ENCODE assay signal across 12 cellular contexts in the genomic region with DNA sequence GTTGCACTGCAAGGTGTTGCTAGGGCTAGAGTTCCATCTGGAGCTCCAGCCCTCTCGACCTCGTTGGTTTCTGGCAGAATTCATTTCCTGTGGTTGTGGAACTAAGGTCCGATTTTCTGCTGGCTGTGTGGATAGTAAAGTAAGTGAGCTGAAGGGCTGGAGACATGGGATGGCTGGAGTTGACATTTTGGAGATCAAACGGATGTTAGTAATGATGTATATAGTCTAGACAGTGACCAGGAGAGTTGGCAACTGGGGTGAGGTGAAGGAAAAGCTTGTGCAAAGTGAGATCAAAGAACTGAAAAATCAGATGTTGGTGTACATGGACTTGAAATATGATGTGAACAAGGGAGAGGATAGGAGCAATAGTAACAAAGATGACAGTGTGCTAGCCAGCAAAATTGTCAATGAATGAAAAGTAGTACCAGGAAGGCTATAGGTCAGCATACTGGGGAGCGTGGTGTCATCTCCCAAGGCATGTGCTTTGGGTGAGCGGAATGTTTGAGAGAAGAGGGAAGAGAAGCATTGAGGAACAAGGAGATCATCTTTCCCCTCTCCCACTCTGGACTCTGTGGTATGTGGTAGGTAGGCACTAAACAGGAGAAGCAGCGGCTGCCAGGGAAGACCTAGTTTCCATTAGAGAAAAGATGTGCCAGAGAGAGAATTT. TPM values are rescaled to one million over a fixed set of nuclear protein-coding genes. Genes with fewer than 3 reads are reported as not detected.
DNase-seq lines count a peak whose midpoint lies in the region; ATAC-seq, FAIRE-seq and TF ChIP-seq lines count a peak whose summit lies in the region.
"Had no signal": no experiment of that assay in that cellular context is flagged by ENCODE, and none has a peak within 500 bp of the region (broad histone marks: within the 10 kb centered on the region; RNA-seq: fewer than 3 reads in every experiment).

No MANE protein-coding gene starts in this region.

- H3K4me1 ChIP-seq in H1 (replicated peaks in 1 of 4; ENCODE audit: control insufficient read depth in 3 of 4, insufficient read depth in 4 of 4, low read length in 3 of 4) = peaks cover 0 to 4% (median 0%) of the 10 kb centered on the region in 4 experiments; a peak in 2 of 7 replicates
- H3K4me1 ChIP-seq in MM.1S (ENCODE audit: low read length) = no peaks in the 10 kb centered on the region

- no peaks in the 10 kb centered on the region for H3K9me2 ChIP-seq in MM.1S (replicated peaks; ENCODE audit: insufficient read depth, low read length)

- H2BK12ac ChIP-seq in H1 (ENCODE audit: low read depth, low read length) = no peak overlapping the region

- H2BK20ac ChIP-seq in H1 (ENCODE audit: low read length) = no peak overlapping the region; the same call in 1 of the 2 replicates

- CTCF ChIA-PET in H1 (lab: Charles Lee; ENCODE audit: partially characterized antibody) = interaction anchor here (1.0 to 4.0 kb wide), 5 partner anchors 8 to 277 kb away, joined by 3 to 17 read pairs (median 5); partner anchors contain the start of gene CRYBG1

- H4K5ac ChIP-seq in H1 (ENCODE audit: insufficient read length, low read depth, low read length) = no peak overlapping the region

- H3K27me3 ChIP-seq in H1 (replicated peaks in 1 of 4; ENCODE audit: control insufficient read depth in 3 of 4, extremely low read depth in 1 of 4, insufficient read depth in 3 of 4, low read length in 3 of 4) (no peaks in the 10 kb centered on the region), MM.1S (replicated peaks; ENCODE audit: insufficient read depth, low read length) (no peaks in the 10 kb centered on the region)

- DNase-seq in H1 (ENCODE audit: low read depth in 1 of 2, low spot score in 2 of 2) (no peak), NCI-H446 treated with DMSO at 0.1 percent for 48 hours (lab: John Stamatoyannopoulos, UW) (no peak), NCI-H446 (lab: John Stamatoyannopoulos, UW) (no peak), SKM-1 treated with dmso at 0.1 percent for 144 hours (lab: John Stamatoyannopoulos, UW; ENCODE audit: unreplicated experiment) (no peak), MM.1S (no peak)
- DNase-seq: activated CD8-positive, alpha-beta memory T cell treated with anti-CD3 and anti-CD28 coated beads for 24 hours; natural killer cell; NCI-H526 treated with DMSO at 0.1 percent for 48 hours had no signal

- no peak for FAIRE-seq in H1 (lab: Jason Lieb, UNC)
- FAIRE-seq: bronchial epithelial cell had no signal

- H4K8ac ChIP-seq in H1 (ENCODE audit: extremely low read depth, insufficient read depth, low read length) = peak overlapping the region; percentile 29; the same call in 1 of the 2 replicates

- no peak overlapping the region for H3K23ac ChIP-seq in H1 (ENCODE audit: insufficient read length)

- H3F3A ChIP-seq in MM.1S (ENCODE audit: insufficient read depth, low read length) = no peaks in the 10 kb centered on the region

- peak; percentile 22 for ATAC-seq in GM18498 (IDR thresholded peaks at IDR 0.05; ENCODE audit: unreplicated experiment)
- ATAC-seq in GM21360 (IDR thresholded peaks at IDR 0.05; ENCODE audit: unreplicated experiment) = peak; percentile 23
- peak; percentile 27 for ATAC-seq in HG03103 (IDR thresholded peaks at IDR 0.05; ENCODE audit: low read depth, unreplicated experiment)
- ATAC-seq: natural killer cell had no signal

- no peak for TF ChIP-seq EP300 in H1 (IDR thresholded peaks at IDR 0.05; ENCODE audit: borderline replicate concordance in 1 of 2, low read depth in 2 of 2, low read length in 2 of 2)

- 0 out of 2 replicates have a peak overlapping the region, but pooled peaks have one; percentile 19 for H2BK5ac ChIP-seq in H1 (ENCODE audit: low read depth, low read length)

- H2AFZ ChIP-seq in H1 (ENCODE audit: low read length) (no peak overlapping the region), MM.1S (ENCODE audit: low read length) (no peak overlapping the region)

- no peak for TF ChIP-seq POLR2A in H1 (IDR thresholded peaks at IDR 0.05; ENCODE audit: control extremely low read depth in 1 of 2, low read depth in 2 of 2, low read length in 2 of 2)

- POLR2A ChIA-PET in H1 (lab: Charles Lee; ENCODE audit: partially characterized antibody) = interaction anchor here (1.1 to 2.7 kb wide), 2 partner anchors 12 to 23 kb away, joined by 3 to 7 read pairs; no protein-coding TSS in a partner anchor

- H3K14ac ChIP-seq in H1 (ENCODE audit: insufficient read length) = no peak overlapping the region

- H2AK5ac ChIP-seq in H1 (ENCODE audit: low read depth, low read length) = no peak overlapping the region

- H2BK15ac ChIP-seq in H1 (ENCODE audit: low read length) = peak overlapping the region; percentile 38; the same call in 1 of the 2 replicates

- H3K9me3 ChIP-seq in H1 (ENCODE audit: insufficient read depth in 2 of 2, low read depth in 1 of 2, low read length in 1 of 2) = no peaks in the 10 kb centered on the region
- no peaks in the 10 kb centered on the region for H3K9me3 ChIP-seq in MM.1S (replicated peaks; ENCODE audit: insufficient read depth, low read length)

- peaks cover 1 to 2% of the 10 kb centered on the region in 2 experiments for H4K20me1 ChIP-seq in H1 (replicated peaks in 1 of 2; ENCODE audit: control insufficient read depth in 1 of 2, insufficient read depth in 2 of 2, low read length in 2 of 2)
- H4K20me1 ChIP-seq in MM.1S (ENCODE audit: insufficient read depth, low read length) = no peaks in the 10 kb centered on the region

- H3K36me3 ChIP-seq in H1 (ENCODE audit: control insufficient read depth in 2 of 4, insufficient read depth in 4 of 4, low read length in 3 of 4) (peaks cover 0 to 17% (median 1%) of the 10 kb centered on the region in 4 experiments; a peak in 4 of 8 replicates), MM.1S (replicated peaks; ENCODE audit: insufficient read depth, low read length) (no peaks in the 10 kb centered on the region; the same call in 1 of the 2 replicates)

- H2BK120ac ChIP-seq in H1 (replicated peaks; ENCODE audit: low read depth, low read length) = no peak overlapping the region

- H3K4me2 ChIP-seq in H1 (ENCODE audit: insufficient read depth in 1 of 2, low read depth in 2 of 2, low read length in 2 of 2) (no peak overlapping the region), MM.1S (ENCODE audit: low read depth, low read length) (no peak overlapping the region)

- H3K79me2 ChIP-seq in H1 (ENCODE audit: control insufficient read depth in 1 of 2, insufficient read depth in 2 of 2, low read length in 2 of 2) (peaks cover 4 to 78% of the 10 kb centered on the region in 2 experiments), MM.1S (ENCODE audit: low read length) (peaks cover 52% of the 10 kb centered on the region)

- H3K4me3 ChIP-seq in H1 (ENCODE audit: extremely low read depth in 1 of 4, insufficient read depth in 2 of 4, low read depth in 3 of 4, low read length in 4 of 4) = no peak overlapping the region
- H3K4me3 ChIP-seq in MM.1S (ENCODE audit: low read length) = no peak overlapping the region

- 87% methylated on average over 7 of the region's 7 CpGs; no CpG with 5 or more reads in 1 of the 2 experiments for WGBS in H1 (ENCODE audit: extremely low coverage in 1 of 2, insufficient coverage in 1 of 2, insufficient read length in 1 of 2, insufficient replicate concordance in 2 of 2, low coverage in 1 of 2, low lambda C conversion rate in 2 of 2, missing lambda C conversion rate in 1 of 2), 2 experiments

- peak overlapping the region; percentile 70 for H3K4ac ChIP-seq in H1 (replicated peaks; ENCODE audit: insufficient read length, low read depth, low read length)

- no peak overlapping the region for H3K9ac ChIP-seq in H1 (replicated peaks in 1 of 4; ENCODE audit: extremely low read depth in 1 of 4, low read depth in 3 of 4, low read length in 3 of 4)
- H3K9ac ChIP-seq in MM.1S (ENCODE audit: low read length) = no peak overlapping the region

- H3K23me2 ChIP-seq in H1 (ENCODE audit: low read depth, low read length) = no peaks in the 10 kb centered on the region; the same call in 1 of the 2 replicates

- H3K27ac ChIP-seq in H1 (ENCODE audit: low read depth, low read length) (no peak overlapping the region), MM.1S (ENCODE audit: low read length) (no peak overlapping the region)

- H3K18ac ChIP-seq in H1 (ENCODE audit: extremely low read depth, low read length) = peak overlapping the region; percentile 26; the same call in 1 of the 2 replicates

- H3K79me1 ChIP-seq in H1 (ENCODE audit: low read depth, low read length) = peaks cover 16% of the 10 kb centered on the region; the same call in 1 of the 2 replicates

- H4K91ac ChIP-seq in H1 (replicated peaks; ENCODE audit: insufficient read length, low read length) = peak overlapping the region; percentile 61

- H3K56ac ChIP-seq in H1 (replicated peaks; ENCODE audit: insufficient read length, low read depth, low read length) = no peak overlapping the region

- no peak for TF ChIP-seq RAD21 in H1 (IDR thresholded peaks at IDR 0.05 in 1 of 2, conservative IDR thresholded peaks at IDR 0.05 in 1 of 2; ENCODE audit: low read depth in 2 of 2, low read length in 2 of 2)

- TF ChIP-seq CTCF in H1 (IDR thresholded peaks at IDR 0.05; ENCODE audit: control extremely low read depth in 1 of 3, insufficient read depth in 1 of 3, low read depth in 1 of 3, low read length in 3 of 3) (no peak), MM.1S (IDR thresholded peaks at IDR 0.05; ENCODE audit: low read length) (no peak)

TF ChIP-seq in H1, 55 proteins besides CTCF, POLR2A, EP300 and RAD21 (continues in another document):
- TF ChIP-seq KDM1A (IDR thresholded peaks at IDR 0.05; ENCODE audit: borderline replicate concordance, low read length) = no peak

RNA-seq across cellular contexts. Expression of gene QRSL1, which starts 7.8 kb away (rescaled TPM):
- total RNA-seq in H1 (2021; fragmentation: NEBNext Ultra II Directional; extraction: Animal tissue kit (Norgen Biotek cat#: 25700)) = 22.0 and 22.2 TPM in 2 replicates
- polyA plus RNA-seq in H1 (2011; rRNA removed) = 5.6 and 7.8 TPM in 2 replicates
- polyA plus RNA-seq in H1 (2011; cell fraction: cytosol; rRNA removed) = 12.2 TPM
- polyA plus RNA-seq in H1 (2011; cell fraction: nucleus; rRNA removed) = 10.3 TPM
- polyA plus RNA-seq in H1 (2012, experiment 1 of 2) = 11.5 to 20.0 TPM (median 14.2 TPM) in 4 replicates
- polyA plus RNA-seq in H1 (2012, experiment 2 of 2) = 3.7 TPM
- polyA plus RNA-seq in H1 (2013, experiment 1 of 2) = 9.4 TPM
- polyA plus RNA-seq in H1 (2013, experiment 2 of 2) = 9.2 TPM
- 21.7 and 24.5 TPM in 2 replicates for polyA minus RNA-seq in H1 (2011; rRNA and poly(A)+ RNA removed)
- polyA minus RNA-seq in H1 (2011; cell fraction: cytosol; rRNA and poly(A)+ RNA removed) = 10.4 TPM
- polyA minus RNA-seq in H1 (2011; cell fraction: nucleus; rRNA and poly(A)+ RNA removed) = 27.8 TPM

RNA-seq across cellular contexts. Expression of gene RTN4IP1, which starts 7.9 kb away (rescaled TPM):
- 19.1 and 19.5 TPM in 2 replicates for total RNA-seq in H1 (2021; fragmentation: NEBNext Ultra II Directional; extraction: Animal tissue kit (Norgen Biotek cat#: 25700))
- 8.2 and 14.6 TPM in 2 replicates for polyA plus RNA-seq in H1 (2011; rRNA removed)
- 16.8 TPM for polyA plus RNA-seq in H1 (2011; cell fraction: cytosol; rRNA removed)
- polyA plus RNA-seq in H1 (2011; cell fraction: nucleus; rRNA removed) = 5.6 TPM
- polyA plus RNA-seq in H1 (2012, experiment 1 of 2) = 24.6 to 33.9 TPM (median 25.6 TPM) in 4 replicates
- 4.9 TPM for polyA plus RNA-seq in H1 (2012, experiment 2 of 2)
- polyA plus RNA-seq in H1 (2013, experiment 1 of 2) = 11.1 TPM
- polyA plus RNA-seq in H1 (2013, experiment 2 of 2) = 12.6 TPM
- polyA minus RNA-seq in H1 (2011; rRNA and poly(A)+ RNA removed) = 17.9 TPM in 2 replicates
- polyA minus RNA-seq in H1 (2011; cell fraction: cytosol; rRNA and poly(A)+ RNA removed) = 8.7 TPM
- 17.5 TPM for polyA minus RNA-seq in H1 (2011; cell fraction: nucleus; rRNA and poly(A)+ RNA removed)
